ENCODE assay signal across 19 cellular contexts in genomic region chr3:44568561-44568960, GRCh38.
"Had no signal": no experiment of that assay in that cellular context is flagged by ENCODE, and none has a peak within 500 bp of the region (broad histone marks: within the 10 kb centered on the region; RNA-seq: fewer than 3 reads in every experiment).

No MANE protein-coding gene starts in this region.

- DNase-seq: activated CD4-positive, alpha-beta memory T cell treated with anti-CD3 and anti-CD28 coated beads for 36 hours; activated CD4-positive, alpha-beta T cell treated with anti-CD3 and anti-CD28 coated beads for 36 hours; activated naive CD4-positive, alpha-beta T cell treated with anti-CD3 and anti-CD28 coated beads, Interleukin-2, amount 10 ng/mL, durations not matched to agents 7 days and 5 days; activated T-cell treated with anti-CD3 and anti-CD28 coated beads, Interleukin-2, amount 50 U/mL, for 24 hours; dorsolateral prefrontal cortex; endodermal cell; gastrocnemius medialis; heart right ventricle; islet precursor cell; natural killer cell; retina; stimulated activated CD4-positive, alpha-beta T cell treated with anti-CD3 and anti-CD28 coated beads, Interleukin-15, amount 100 ng/mL, for 24 hours; stimulated activated CD4-positive, alpha-beta T cell treated with anti-CD3 and anti-CD28 coated beads, Interleukin-4, amount 100 ng/mL, for 4 hours; stimulated activated CD8-positive, alpha-beta memory T cell treated with anti-CD3 and anti-CD28 coated beads, Interleukin-4, amount 100 ng/mL, for 48 hours; stimulated activated naive CD4-positive, alpha-beta T cell treated with Interleukin-2 at 50 U/mL for 16 hours; substantia nigra; T-helper 2 cell; uterus had no signal

- H3K27ac Mint-ChIP-seq: activated CD4-positive, alpha-beta memory T cell treated with anti-CD3 and anti-CD28 coated beads for 36 hours; activated CD4-positive, alpha-beta T cell treated with anti-CD3 and anti-CD28 coated beads for 36 hours; activated naive CD4-positive, alpha-beta T cell treated with anti-CD3 and anti-CD28 coated beads, Interleukin-2, amount 10 ng/mL, durations not matched to agents 7 days and 5 days; activated T-cell treated with anti-CD3 and anti-CD28 coated beads, Interleukin-2, amount 50 U/mL, for 24 hours; endodermal cell; memory B cell; natural killer cell had no signal

- H3K27me3 Mint-ChIP-seq: activated CD4-positive, alpha-beta memory T cell treated with anti-CD3 and anti-CD28 coated beads for 36 hours; activated CD4-positive, alpha-beta T cell treated with anti-CD3 and anti-CD28 coated beads for 36 hours; activated naive CD4-positive, alpha-beta T cell treated with anti-CD3 and anti-CD28 coated beads, Interleukin-2, amount 10 ng/mL, durations not matched to agents 7 days and 5 days; activated T-cell treated with anti-CD3 and anti-CD28 coated beads, Interleukin-2, amount 50 U/mL, for 24 hours; memory B cell had no signal

- H3K4me1 Mint-ChIP-seq: activated CD4-positive, alpha-beta T cell treated with anti-CD3 and anti-CD28 coated beads for 36 hours; activated naive CD4-positive, alpha-beta T cell treated with anti-CD3 and anti-CD28 coated beads, Interleukin-2, amount 10 ng/mL, durations not matched to agents 7 days and 5 days; endodermal cell; memory B cell had no signal

- H3K4me3 Mint-ChIP-seq: activated CD4-positive, alpha-beta memory T cell treated with anti-CD3 and anti-CD28 coated beads for 36 hours; activated CD4-positive, alpha-beta T cell treated with anti-CD3 and anti-CD28 coated beads for 36 hours; activated naive CD4-positive, alpha-beta T cell treated with anti-CD3 and anti-CD28 coated beads, Interleukin-2, amount 10 ng/mL, durations not matched to agents 7 days and 5 days; activated T-cell treated with anti-CD3 and anti-CD28 coated beads, Interleukin-2, amount 50 U/mL, for 24 hours; endodermal cell; memory B cell; natural killer cell had no signal
